Comparison of ENCODE assay signal across 21 cellular contexts in genomic region chr10:11223081-11223480, GRCh38.
DNase-seq lines count a peak whose midpoint lies in the region; ATAC-seq lines count a peak whose summit lies in the region.
"Had no signal": no experiment of that assay in that cellular context is flagged by ENCODE, and none has a peak within 500 bp of the region (broad histone marks: within the 10 kb centered on the region; RNA-seq: fewer than 3 reads in every experiment).

No MANE protein-coding gene starts in this region.

- no peak for ATAC-seq in naive thymus-derived CD4-positive, alpha-beta T cell
- ATAC-seq in GM18858 (IDR thresholded peaks at IDR 0.05; ENCODE audit: unreplicated experiment) = no peak
- no peak for ATAC-seq in HG03432 (IDR thresholded peaks at IDR 0.05; ENCODE audit: unreplicated experiment)

- no peaks in the 10 kb centered on the region for H3K27me3 Mint-ChIP-seq in activated T-cell treated with anti-CD3 and anti-CD28 coated beads, Interleukin-2, amount 50 U/mL, for 24 hours
- no peaks in the 10 kb centered on the region for H3K27me3 Mint-ChIP-seq in CD8-positive, alpha-beta memory T cell
- no peaks in the 10 kb centered on the region for H3K27me3 Mint-ChIP-seq in activated T-helper 2 cell treated with anti-CD3 and anti-CD28 coated beads, Interferon-gamma antibody, Interleukin-2, Interleukin-4, amounts not matched to agents 10 μg/mL and 5 μg/mL and 100 μg/mL, durations not matched to agents 14 hours and 24 hours and 36 hours (ENCODE audit: low read depth)
- H3K27me3 Mint-ChIP-seq in naive thymus-derived CD4-positive, alpha-beta T cell = no peaks in the 10 kb centered on the region
- H3K27me3 Mint-ChIP-seq: memory B cell had no signal

- DNase-seq in activated T-cell treated with anti-CD3 and anti-CD28 coated beads, Interleukin-2, amount 50 U/mL, for 24 hours = no peak
- no peak for DNase-seq in activated T-cell treated with anti-CD3 and anti-CD28 coated beads, Interleukin-2, amount 50 U/mL, for 48 hours
- DNase-seq in CD8-positive, alpha-beta memory T cell = no peak
- DNase-seq in activated T-helper 2 cell treated with anti-CD3 and anti-CD28 coated beads, Interferon-gamma antibody, Interleukin-2, Interleukin-4, amounts not matched to agents 10 μg/mL and 5 μg/mL and 100 μg/mL, durations not matched to agents 14 hours and 24 hours and 36 hours (ENCODE audit: low spot score) = no peak
- no peak for DNase-seq in naive thymus-derived CD4-positive, alpha-beta T cell
- DNase-seq in HUDEP-2 (lab: John Stamatoyannopoulos, UW; ENCODE audit: unreplicated experiment in 76 of 76) = no peak
- DNase-seq: activated CD8-positive, alpha-beta memory T cell treated with anti-CD3 and anti-CD28 coated beads, Interleukin-2, amount 50 U/mL, for 4 hours; activated gamma-delta T cell treated with Interleukin-2 at 50 U/mL for 16 hours; BE2C; cerebellar nuclear complex; EL; NCI-H187; NCI-H748 treated with DMSO at 0.1 percent for 48 hours; occipital lobe; stimulated activated CD8-positive, alpha-beta memory T cell treated with anti-CD3 and anti-CD28 coated beads, Interleukin-4, amount 100 ng/mL, for 48 hours; substantia nigra; upper lobe of left lung had no signal

- peaks cover 77% of the 10 kb centered on the region for H3K4me1 ChIP-seq in CD8-positive, alpha-beta memory T cell (ENCODE audit: insufficient read depth, low read length)
- peaks cover 45 to 64% of the 10 kb centered on the region in 2 donors for H3K4me1 ChIP-seq in naive thymus-derived CD4-positive, alpha-beta T cell (ENCODE audit: control insufficient read depth in 2 of 2, insufficient read depth in 2 of 2, low read length in 2 of 2)
- H3K4me1 ChIP-seq: BE2C, HAP-1 had no signal

- POLR2A ChIA-PET in CD8-positive, alpha-beta memory T cell (lab: Charles Lee) = no interaction called here
- POLR2A ChIA-PET in naive thymus-derived CD4-positive, alpha-beta T cell (lab: Charles Lee) = interaction anchor here (1.0 to 1.4 kb wide), 2 partner anchors 13 to 15 kb away, joined by 4 to 6 read pairs; no protein-coding TSS in a partner anchor

- peaks cover 41% of the 10 kb centered on the region for H3K36me3 ChIP-seq in CD8-positive, alpha-beta memory T cell (ENCODE audit: insufficient read depth, low read length)
- peaks cover 0 to 68% (median 13%) of the 10 kb centered on the region in 3 experiments for H3K36me3 ChIP-seq in naive thymus-derived CD4-positive, alpha-beta T cell (ENCODE audit: control insufficient read depth in 2 of 3, insufficient read depth in 3 of 3, low read length in 3 of 3)
- H3K36me3 ChIP-seq: BE2C, HAP-1 had no signal

- peaks cover 97% of the 10 kb centered on the region for H3K4me1 Mint-ChIP-seq in activated T-cell treated with anti-CD3 and anti-CD28 coated beads, Interleukin-2, amount 50 U/mL, for 24 hours (ENCODE audit: low read depth)
- peaks cover 87 to 100% (median 100%) of the 10 kb centered on the region in 3 donors for H3K4me1 Mint-ChIP-seq in CD8-positive, alpha-beta memory T cell
- peaks cover 83% of the 10 kb centered on the region for H3K4me1 Mint-ChIP-seq in activated T-helper 2 cell treated with anti-CD3 and anti-CD28 coated beads, Interferon-gamma antibody, Interleukin-2, Interleukin-4, amounts not matched to agents 10 μg/mL and 5 μg/mL and 100 μg/mL, durations not matched to agents 14 hours and 24 hours and 36 hours (ENCODE audit: low read depth)
- peaks cover 61 to 97% (median 93%) of the 10 kb centered on the region in 7 donors for H3K4me1 Mint-ChIP-seq in naive thymus-derived CD4-positive, alpha-beta T cell

- no peak overlapping the region for H3K27ac ChIP-seq in CD8-positive, alpha-beta memory T cell (ENCODE audit: low read depth, low read length)
- no peak overlapping the region for H3K27ac ChIP-seq in naive thymus-derived CD4-positive, alpha-beta T cell (ENCODE audit: low read depth, low read length)
- H3K27ac ChIP-seq: upper lobe of left lung had no signal

- CTCF ChIA-PET in CD8-positive, alpha-beta memory T cell (lab: Charles Lee) = interaction anchor here (1.1 kb wide), 1 partner anchor 60 kb away, joined by 3 read pairs; no protein-coding TSS in a partner anchor
- CTCF ChIA-PET in naive thymus-derived CD4-positive, alpha-beta T cell (lab: Charles Lee) = no interaction called here

- H3K27me3 ChIP-seq in CD8-positive, alpha-beta memory T cell (ENCODE audit: insufficient read depth, low read length, poor library complexity, severe bottlenecking) = no peaks in the 10 kb centered on the region
- no peaks in the 10 kb centered on the region for H3K27me3 ChIP-seq in naive thymus-derived CD4-positive, alpha-beta T cell (ENCODE audit: control insufficient read depth in 2 of 2, insufficient read depth in 2 of 2, low read length in 2 of 2)
- H3K27me3 ChIP-seq: BE2C, upper lobe of left lung had no signal

- no peak overlapping the region for H3K4me3 Mint-ChIP-seq in activated T-cell treated with anti-CD3 and anti-CD28 coated beads, Interleukin-2, amount 50 U/mL, for 24 hours
- H3K4me3 Mint-ChIP-seq in CD8-positive, alpha-beta memory T cell = peak overlapping the region in 1 of 7 donors; percentile 54
- H3K4me3 Mint-ChIP-seq in activated T-helper 2 cell treated with anti-CD3 and anti-CD28 coated beads, Interferon-gamma antibody, Interleukin-2, Interleukin-4, amounts not matched to agents 10 μg/mL and 5 μg/mL and 100 μg/mL, durations not matched to agents 14 hours and 24 hours and 36 hours (ENCODE audit: low read depth) = no peak overlapping the region
- H3K4me3 Mint-ChIP-seq in naive thymus-derived CD4-positive, alpha-beta T cell = peak overlapping the region in 1 of 10 donors; percentile 10
- H3K4me3 Mint-ChIP-seq: memory B cell had no signal

- intact Hi-C loops in activated T-helper 2 cell treated with anti-CD3 and anti-CD28 coated beads, Interferon-gamma antibody, Interleukin-2, Interleukin-4, amounts not matched to agents 10 μg/mL and 5 μg/mL and 100 μg/mL, durations not matched to agents 14 hours and 24 hours and 36 hours (cut with micrococcal nuclease) = no loop called here
- intact Hi-C loops in naive thymus-derived CD4-positive, alpha-beta T cell (cut with micrococcal nuclease) = no loop called here

- H3K9me3 Mint-ChIP-seq in activated T-cell treated with anti-CD3 and anti-CD28 coated beads, Interleukin-2, amount 50 U/mL, for 24 hours = no peaks in the 10 kb centered on the region
- H3K9me3 Mint-ChIP-seq in CD8-positive, alpha-beta memory T cell = no peaks in the 10 kb centered on the region
- no peaks in the 10 kb centered on the region for H3K9me3 Mint-ChIP-seq in activated T-helper 2 cell treated with anti-CD3 and anti-CD28 coated beads, Interferon-gamma antibody, Interleukin-2, Interleukin-4, amounts not matched to agents 10 μg/mL and 5 μg/mL and 100 μg/mL, durations not matched to agents 14 hours and 24 hours and 36 hours
- H3K9me3 Mint-ChIP-seq in naive thymus-derived CD4-positive, alpha-beta T cell = peaks cover 0 to 2% (median 0%) of the 10 kb centered on the region in 11 donors
- H3K9me3 Mint-ChIP-seq: memory B cell had no signal

- no peak overlapping the region for H3K4me3 ChIP-seq in CD8-positive, alpha-beta memory T cell (ENCODE audit: low read length)
- no peak overlapping the region for H3K4me3 ChIP-seq in naive thymus-derived CD4-positive, alpha-beta T cell (ENCODE audit: low read length)
- H3K4me3 ChIP-seq: HAP-1, upper lobe of left lung had no signal

- H3K9me3 ChIP-seq in CD8-positive, alpha-beta memory T cell (ENCODE audit: low read length) = no peaks in the 10 kb centered on the region
- no peaks in the 10 kb centered on the region for H3K9me3 ChIP-seq in naive thymus-derived CD4-positive, alpha-beta T cell (ENCODE audit: control insufficient read depth in 2 of 3, low read length in 3 of 3)
- H3K9me3 ChIP-seq: BE2C, HAP-1, upper lobe of left lung had no signal

- peak overlapping the region; percentile 68 for H3K27ac Mint-ChIP-seq in activated T-cell treated with anti-CD3 and anti-CD28 coated beads, Interleukin-2, amount 50 U/mL, for 24 hours
- H3K27ac Mint-ChIP-seq in CD8-positive, alpha-beta memory T cell = peak overlapping the region; percentile 61 to 98 (median 78)
- peak overlapping the region; percentile 84 for H3K27ac Mint-ChIP-seq in activated T-helper 2 cell treated with anti-CD3 and anti-CD28 coated beads, Interferon-gamma antibody, Interleukin-2, Interleukin-4, amounts not matched to agents 10 μg/mL and 5 μg/mL and 100 μg/mL, durations not matched to agents 14 hours and 24 hours and 36 hours
- H3K27ac Mint-ChIP-seq in naive thymus-derived CD4-positive, alpha-beta T cell = peak overlapping the region in 7 of 9 donors; percentile 16 to 89 (median 76)

- peaks cover 94% of the 10 kb centered on the region for H3K36me3 Mint-ChIP-seq in activated T-cell treated with anti-CD3 and anti-CD28 coated beads, Interleukin-2, amount 50 U/mL, for 24 hours (ENCODE audit: low read depth)
- H3K36me3 Mint-ChIP-seq in CD8-positive, alpha-beta memory T cell = peaks cover 18 to 91% (median 24%) of the 10 kb centered on the region in 3 donors
- peaks cover 95% of the 10 kb centered on the region for H3K36me3 Mint-ChIP-seq in activated T-helper 2 cell treated with anti-CD3 and anti-CD28 coated beads, Interferon-gamma antibody, Interleukin-2, Interleukin-4, amounts not matched to agents 10 μg/mL and 5 μg/mL and 100 μg/mL, durations not matched to agents 14 hours and 24 hours and 36 hours (ENCODE audit: low read depth)
- H3K36me3 Mint-ChIP-seq in naive thymus-derived CD4-positive, alpha-beta T cell = peaks cover 7 to 49% (median 38%) of the 10 kb centered on the region in 5 donors
